In genomic region chr2:122491011-122491410, GRCh38 we compare ENCODE assay signal across 1 cellular context.
TF ChIP-seq lines count a peak whose summit lies in the region.

No MANE protein-coding gene starts in this region.

TF ChIP-seq in H1, 55 proteins besides CTCF, POLR2A, EP300 and RAD21 (continued from another document):
- TF ChIP-seq CHD1 (IDR thresholded peaks at IDR 0.05; ENCODE audit: low read depth, low read length) (no peak), BRCA1 (IDR thresholded peaks at IDR 0.05; ENCODE audit: low read depth, low read length) (no peak), KDM4A (IDR thresholded peaks at IDR 0.05; ENCODE audit: low read depth, low read length, severe bottlenecking) (no peak), E2F6 (IDR thresholded peaks at IDR 0.05) (no peak), SUZ12 (IDR thresholded peaks at IDR 0.05; ENCODE audit: low read length) (no peak), CREB1 (IDR thresholded peaks at IDR 0.05) (no peak), PHF8 (conservative IDR thresholded peaks at IDR 0.05; ENCODE audit: low read depth, low read length) (no peak), TBP (IDR thresholded peaks at IDR 0.05; ENCODE audit: low read depth, low read length) (no peak), GABPA (IDR thresholded peaks at IDR 0.05; ENCODE audit: borderline replicate concordance, insufficient read depth, low read length) (no peak), SIRT6 (IDR thresholded peaks at IDR 0.05; ENCODE audit: low read length) (no peak), ATF2 (IDR thresholded peaks at IDR 0.05; ENCODE audit: low read length) (no peak), SAP30 (IDR thresholded peaks at IDR 0.05; ENCODE audit: insufficient read depth, insufficient replicate concordance, low read length) (no peak), RXRA (IDR thresholded peaks at IDR 0.05; ENCODE audit: insufficient read depth, low read depth, low read length) (no peak)
